ENCODE assay signal across 1 cellular context in genomic region chr14:24430143-24430681, GRCh38.
TF ChIP-seq lines count a peak whose summit lies in the region.

No MANE protein-coding gene starts in this region.

TF ChIP-seq in H1, 55 proteins besides CTCF, POLR2A, EP300 and RAD21:
- TF ChIP-seq YY1 (IDR thresholded peaks at IDR 0.05; ENCODE audit: low read depth, low read length) (0 out of 2 replicates have a peak, but pooled peaks have one; percentile 4), TAF1 (IDR thresholded peaks at IDR 0.05; ENCODE audit: low read depth, low read length) (0 out of 2 replicates have a peak, but pooled peaks have one; percentile 21), KDM5A (IDR thresholded peaks at IDR 0.05; ENCODE audit: low read length) (no peak), MAFK (IDR thresholded peaks at IDR 0.05; ENCODE audit: low read depth, low read length) (no peak), SIX5 (IDR thresholded peaks at IDR 0.05; ENCODE audit: low read depth, low read length) (no peak), ASH2L (IDR thresholded peaks at IDR 0.05; ENCODE audit: low read length) (peak; percentile 49)
TF ChIP-seq in H1: peak in this region for 3.
